13 cellular contexts compared by ENCODE assay signal in genomic region chr1:9841460-9841859, GRCh38. TPM values are rescaled to one million over a fixed set of nuclear protein-coding genes. Genes with fewer than 3 reads are reported as not detected.
DNase-seq lines count a peak whose midpoint lies in the region; ATAC-seq and TF ChIP-seq lines count a peak whose summit lies in the region.
"Had no signal": no experiment of that assay in that cellular context is flagged by ENCODE, and none has a peak within 500 bp of the region (broad histone marks: within the 10 kb centered on the region; RNA-seq: fewer than 3 reads in every experiment).

No MANE protein-coding gene starts in this region.

- H3K27me3 Mint-ChIP-seq in progenitor cell of endocrine pancreas: peaks cover 3% of the 10 kb centered on the region
- H3K27me3 Mint-ChIP-seq: CD4-positive, alpha-beta T cell had no signal

- H3K36me3 ChIP-seq in osteoblast (ENCODE audit: insufficient read depth, low read length): no peaks in the 10 kb centered on the region
- H3K36me3 ChIP-seq: MG63 had no signal

- no peaks in the 10 kb centered on the region for H3K9me3 ChIP-seq in osteoblast (ENCODE audit: low read depth, low read length)
- H3K9me3 ChIP-seq: MG63 had no signal

- ATAC-seq in GM21447 (IDR thresholded peaks at IDR 0.05; ENCODE audit: unreplicated experiment) (no peak), HG03175 (IDR thresholded peaks at IDR 0.05; ENCODE audit: unreplicated experiment) (no peak)
- ATAC-seq: Panc1, Right ventricle myocardium inferior had no signal

- H3K4me1 Mint-ChIP-seq in progenitor cell of endocrine pancreas (ENCODE audit: low read depth): peaks cover 3% of the 10 kb centered on the region

- no peak overlapping the region for H3K27ac Mint-ChIP-seq in progenitor cell of endocrine pancreas
- H3K27ac Mint-ChIP-seq: CD4-positive, alpha-beta T cell had no signal

- no peak overlapping the region for H3K4me3 Mint-ChIP-seq in progenitor cell of endocrine pancreas (ENCODE audit: low read depth)
- H3K4me3 Mint-ChIP-seq: CD4-positive, alpha-beta T cell had no signal

- no peaks in the 10 kb centered on the region for H4K20me1 ChIP-seq in osteoblast (ENCODE audit: insufficient read depth, low read length)

- POLR2A ChIA-PET in RWPE1 (lab: Yijun Ruan, JAX; ENCODE audit: low non-redundant PET): no interaction called here

- CTCF ChIA-PET in RWPE1 (lab: Yijun Ruan, JAX): interaction anchor here (0.6 to 1.3 kb wide), 2 partner anchors 8 to 16 kb away, joined by 3 read pairs; no protein-coding TSS in a partner anchor

- TF ChIP-seq CTCF in C4-2B (conservative IDR thresholded peaks at IDR 0.05) (no peak), RWPE1 (conservative IDR thresholded peaks at IDR 0.05; ENCODE audit: low read depth) (no peak), osteoblast (IDR thresholded peaks at IDR 0.05; ENCODE audit: extremely low read depth, low read depth, low read length) (no peak), progenitor cell of endocrine pancreas (IDR thresholded peaks at IDR 0.05; ENCODE audit: unreplicated experiment) (no peak)

- H3K4me1 ChIP-seq in osteoblast (ENCODE audit: insufficient read depth, low read length): peaks cover 5% of the 10 kb centered on the region

- H3K4me3 ChIP-seq in osteoblast (ENCODE audit: insufficient read depth, low read length): no peak overlapping the region
- H3K4me3 ChIP-seq: MG63, SK-N-MC had no signal

- DNase-seq in RWPE1 (ENCODE audit: low spot score): no peak
- DNase-seq in islet precursor cell: peak; percentile 25
- peak; percentile 42 for DNase-seq in osteoblast (ENCODE audit: insufficient read length, low spot score, missing footprints)
- DNase-seq in KG1 (lab: John Stamatoyannopoulos, UW): no peak
- no peak for DNase-seq in progenitor cell of endocrine pancreas (ENCODE audit: low spot score, unreplicated experiment)
- DNase-seq: CD4-positive, alpha-beta T cell had no signal

- no peaks in the 10 kb centered on the region for H3K79me2 ChIP-seq in osteoblast (ENCODE audit: insufficient read depth, low read length)

- no peaks in the 10 kb centered on the region for H3K27me3 ChIP-seq in osteoblast (ENCODE audit: insufficient read depth, low read length)
- H3K27me3 ChIP-seq: MG63 had no signal

- H3K9me3 Mint-ChIP-seq in progenitor cell of endocrine pancreas (ENCODE audit: low read depth): no peaks in the 10 kb centered on the region
- H3K9me3 Mint-ChIP-seq: CD4-positive, alpha-beta T cell had no signal

- no peaks in the 10 kb centered on the region for H3K36me3 Mint-ChIP-seq in progenitor cell of endocrine pancreas (ENCODE audit: insufficient read depth)

- H2AFZ ChIP-seq in osteoblast (ENCODE audit: low read length): no peak overlapping the region

- H3K4me2 ChIP-seq in osteoblast (ENCODE audit: insufficient read depth, low read length): no peak overlapping the region

- H3K27ac ChIP-seq in C4-2B (peak overlapping the region; percentile 95), RWPE1 (peak overlapping the region; percentile 99), osteoblast (ENCODE audit: low read depth, low read length) (no peak overlapping the region)
- H3K27ac ChIP-seq: SK-N-MC had no signal

RNA-seq across cellular contexts. Expression of gene CLSTN1, which starts 17.7 kb away (rescaled TPM):
- total RNA-seq in osteoblast (110 and 140 TPM in 2 replicates), progenitor cell of endocrine pancreas (128 and 130 TPM in 2 replicates)

Comparison
In these comparisons a context has a peak if more than half of its experiments do, and no peak if none do; other contexts are left out.
1. DNase-seq: peak in islet precursor cell (single experiment) and osteoblast (single experiment); none in RWPE1 (single experiment), KG1 (single experiment) and progenitor cell of endocrine pancreas (single experiment).